ENCODE assay signal across 17 cellular contexts in the genomic region with DNA sequence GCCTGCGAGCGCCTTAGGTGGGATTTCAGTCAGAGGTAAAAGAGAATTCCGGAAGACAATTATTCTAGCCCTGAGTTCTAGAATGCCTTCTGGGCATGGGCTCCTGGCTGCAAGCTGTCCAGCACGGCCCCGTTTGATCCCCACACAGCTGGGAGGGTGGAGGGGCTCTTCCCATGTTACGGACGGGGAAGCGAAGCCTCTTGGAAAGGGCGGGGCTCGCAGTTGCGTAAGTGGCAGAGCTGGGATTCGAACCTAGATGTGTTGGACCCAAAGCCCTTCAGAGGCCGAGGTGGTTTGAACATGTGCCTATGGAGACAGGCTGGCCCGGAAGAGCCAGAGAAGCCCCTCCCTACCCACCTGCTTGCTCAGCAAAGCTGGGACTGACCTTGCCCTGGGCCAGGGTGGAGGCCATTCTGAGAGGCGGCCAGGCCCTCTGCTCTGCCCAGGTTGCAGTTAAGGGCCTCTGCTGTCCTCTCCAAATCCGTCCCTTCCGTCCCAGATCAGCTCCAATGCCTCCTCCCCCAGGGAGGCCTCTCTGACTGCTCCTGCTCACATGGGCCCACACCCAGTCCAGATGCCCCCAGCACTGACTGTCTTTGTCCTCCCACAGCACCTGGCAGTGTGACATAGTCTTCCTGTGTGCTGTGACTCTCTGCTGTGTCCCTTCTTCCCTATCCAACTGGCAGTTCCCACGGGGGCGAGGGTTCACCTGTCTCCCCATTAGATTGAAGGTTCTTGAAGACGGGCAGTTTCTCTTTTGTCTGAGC. TPM values are rescaled to one million over a fixed set of nuclear protein-coding genes. Genes with fewer than 3 reads are reported as not detected.
A peak's percentile ranks its signal among the peaks of the same experiment; 100 is the strongest.
DNase-seq lines count a peak whose midpoint lies in the region; ATAC-seq, FAIRE-seq and TF ChIP-seq lines count a peak whose summit lies in the region.
"Had no signal": no experiment of that assay in that cellular context is flagged by ENCODE, and none has a peak within 500 bp of the region (broad histone marks: within the 10 kb centered on the region; RNA-seq: fewer than 3 reads in every experiment).

No MANE protein-coding gene starts in this region.

- H3K27me3 ChIP-seq in mammary epithelial cell (ENCODE audit: insufficient read depth, low read length) (no peaks in the 10 kb centered on the region), left ventricle myocardium inferior (ENCODE audit: low read depth) (no peaks in the 10 kb centered on the region), trophoblast cell (ENCODE audit: insufficient read depth, low read length) (no peaks in the 10 kb centered on the region), vagina (no peaks in the 10 kb centered on the region)

- no peaks in the 10 kb centered on the region for H3K36me3 ChIP-seq in mammary epithelial cell (ENCODE audit: insufficient read depth, low read length)
- peaks cover 10% of the 10 kb centered on the region for H3K36me3 ChIP-seq in left ventricle myocardium inferior
- no peaks in the 10 kb centered on the region for H3K36me3 ChIP-seq in trophoblast cell (ENCODE audit: control insufficient read depth in 1 of 2, insufficient read depth in 2 of 2, low read length in 2 of 2)
- H3K36me3 ChIP-seq in vagina = no peaks in the 10 kb centered on the region

- H4K91ac ChIP-seq in trophoblast cell (ENCODE audit: low read depth, low read length) = peak overlapping the region; percentile 67

- intact Hi-C loops in MCF 10A (cut with micrococcal nuclease) (no loop called here), mammary epithelial cell (cut with micrococcal nuclease) (no loop called here), left ventricle myocardium inferior (cut with micrococcal nuclease) (no loop called here), vagina (cut with DNase I) (no loop called here)

- POLR2A ChIA-PET in MCF 10A (lab: Yijun Ruan, JAX) = no interaction called here

- no peak overlapping the region for H2AFZ ChIP-seq in mammary epithelial cell (ENCODE audit: low read depth, low read length)
- H2AFZ ChIP-seq in trophoblast cell (ENCODE audit: insufficient read depth, low read length, poor library complexity) = no peak overlapping the region

- peak overlapping the region; percentile 36 for H3K14ac ChIP-seq in trophoblast cell (ENCODE audit: low read length)

- peak overlapping the region; percentile 7 for H2BK120ac ChIP-seq in trophoblast cell (ENCODE audit: insufficient read depth, low read length, poor library complexity)

- no peak overlapping the region for H3K4me2 ChIP-seq in mammary epithelial cell (ENCODE audit: insufficient read depth, low read depth, low read length)
- peak overlapping the region; percentile 48 for H3K4me2 ChIP-seq in trophoblast cell (ENCODE audit: low read length)

- FAIRE-seq in D721Med (lab: Jason Lieb, UNC) = no peak
- FAIRE-seq: bronchial epithelial cell, GM12878 had no signal

- WGBS in mammary epithelial cell (ENCODE audit: low coverage, missing lambda C conversion rate) = 79% methylated on average over 16 of the region's 20 CpGs
- no CpG with 5 or more reads among the region's 20 CpGs for WGBS in trophoblast cell (ENCODE audit: extremely low coverage, insufficient coverage, insufficient read length)

- H3K79me2 ChIP-seq in mammary epithelial cell (ENCODE audit: insufficient read depth, low read length) (no peaks in the 10 kb centered on the region), trophoblast cell (ENCODE audit: control insufficient read depth, insufficient read depth, low read length, poor library complexity) (no peaks in the 10 kb centered on the region)

- no peak for ATAC-seq in GM19455 (IDR thresholded peaks at IDR 0.05; ENCODE audit: unreplicated experiment)
- ATAC-seq: activated T-cell treated with anti-CD3 and anti-CD28 coated beads, Interleukin-2, amount 50 U/mL, for 72 hours; GM12878 had no signal

- H4K20me1 ChIP-seq in mammary epithelial cell (ENCODE audit: insufficient read depth, low read length) = no peaks in the 10 kb centered on the region

- no peak overlapping the region for H3K27ac ChIP-seq in mammary epithelial cell (ENCODE audit: insufficient read depth, low read depth, low read length)
- peak overlapping the region; percentile 97 for H3K27ac ChIP-seq in left ventricle myocardium inferior (replicated peaks)
- H3K27ac ChIP-seq in trophoblast cell (ENCODE audit: low read depth, low read length) = peak overlapping the region; percentile 85
- peak overlapping the region; percentile 94 for H3K27ac ChIP-seq in vagina

- H3K36me3 Mint-ChIP-seq in MCF 10A (ENCODE audit: insufficient read depth, unreplicated experiment) = no peaks in the 10 kb centered on the region

- H3K4ac ChIP-seq in trophoblast cell (ENCODE audit: low read depth, low read length) = no peak overlapping the region

- H4K8ac ChIP-seq in trophoblast cell (ENCODE audit: low read depth, low read length) = no peak overlapping the region

- H3K9me3 ChIP-seq in mammary epithelial cell (replicated peaks; ENCODE audit: insufficient read depth, low read length) = no peaks in the 10 kb centered on the region
- H3K9me3 ChIP-seq in left ventricle myocardium inferior (replicated peaks) = no peaks in the 10 kb centered on the region
- H3K9me3 ChIP-seq in trophoblast cell (ENCODE audit: insufficient read depth, low read depth, low read length) = peaks cover 2% of the 10 kb centered on the region
- H3K9me3 ChIP-seq in vagina = no peaks in the 10 kb centered on the region

- no TSS peak for BruUV-seq in MCF 10A (replicated peaks; lab: Mats Ljungman, UMichigan)
- BruUV-seq in mammary epithelial cell (replicated peaks; lab: Mats Ljungman, UMichigan) = no TSS peak

- dilution Hi-C loops in mammary epithelial cell (cut with HindIII; ENCODE audit: low sequenced_read_pairs) = no loop called here

- H3K79me1 ChIP-seq in trophoblast cell (ENCODE audit: low read length) = peaks cover 18% of the 10 kb centered on the region

- H3K9ac ChIP-seq in mammary epithelial cell (ENCODE audit: insufficient read depth, low read length) (no peak overlapping the region), trophoblast cell (ENCODE audit: low read length) (no peak overlapping the region)

- H4K12ac ChIP-seq in trophoblast cell (ENCODE audit: low read depth, low read length) = no peak overlapping the region

- CTCF ChIA-PET in MCF 10A (lab: Yijun Ruan, JAX) = interaction anchor here (0.7 to 1.0 kb wide), 2 partner anchors 9 to 51 kb away, joined by 3 to 4 read pairs; no protein-coding TSS in a partner anchor
- CTCF ChIA-PET in mammary epithelial cell (lab: Charles Lee; ENCODE audit: low non-redundant PET) = no interaction called here

- no peaks in the 10 kb centered on the region for H3K27me3 Mint-ChIP-seq in MCF 10A (ENCODE audit: insufficient read depth, unreplicated experiment)

- H3K4me3 Mint-ChIP-seq in MCF 10A (ENCODE audit: unreplicated experiment) = no peak overlapping the region
- H3K4me3 Mint-ChIP-seq: activated T-cell treated with anti-CD3 and anti-CD28 coated beads, Interleukin-2, amount 50 U/mL, for 72 hours had no signal

- peaks cover 19% of the 10 kb centered on the region for H3K4me1 Mint-ChIP-seq in MCF 10A (ENCODE audit: insufficient read depth, unreplicated experiment)

- no peaks in the 10 kb centered on the region for H3K9me3 Mint-ChIP-seq in MCF 10A (ENCODE audit: unreplicated experiment)
- H3K9me3 Mint-ChIP-seq: activated T-cell treated with anti-CD3 and anti-CD28 coated beads, Interleukin-2, amount 50 U/mL, for 72 hours had no signal

- H3K4me3 ChIP-seq in mammary epithelial cell (replicated peaks in 1 of 3; ENCODE audit: insufficient read depth in 1 of 3, low read depth in 2 of 3, low read length in 3 of 3) = no peak overlapping the region
- peak overlapping the region; percentile 74 for H3K4me3 ChIP-seq in left ventricle myocardium inferior
- no peak overlapping the region for H3K4me3 ChIP-seq in trophoblast cell (ENCODE audit: low read depth, low read length)
- no peak overlapping the region for H3K4me3 ChIP-seq in vagina
- H3K4me3 ChIP-seq: GM12878 had no signal

- in situ Hi-C loops in mammary epithelial cell (cut with MboI; ENCODE audit: low sequenced_read_pairs in 2 of 2) = no loop called here

- TF ChIP-seq POLR2A in vagina (IDR thresholded peaks at IDR 0.05) = no peak

- peak overlapping the region; percentile 26 for H2AK5ac ChIP-seq in trophoblast cell (ENCODE audit: low read length)

- peak overlapping the region; percentile 8 for H2BK5ac ChIP-seq in trophoblast cell (ENCODE audit: low read depth, low read length, poor library complexity)

- peak overlapping the region; percentile 2 for H3K18ac ChIP-seq in trophoblast cell (ENCODE audit: low read length)

- TF ChIP-seq CTCF in MCF 10A (IDR thresholded peaks at IDR 0.05; ENCODE audit: unreplicated experiment) (no peak), mammary epithelial cell (conservative IDR thresholded peaks at IDR 0.05 in 1 of 2, IDR thresholded peaks at IDR 0.05 in 1 of 2; ENCODE audit: extremely low read depth in 1 of 2, insufficient read depth in 1 of 2, low read depth in 1 of 2, low read length in 2 of 2) (no peak), left ventricle myocardium inferior (IDR thresholded peaks at IDR 0.05; ENCODE audit: borderline replicate concordance) (no peak), vagina (IDR thresholded peaks at IDR 0.05) (no peak), D721Med (IDR thresholded peaks at IDR 0.05; ENCODE audit: insufficient read depth, missing control alignments) (no peak)

- peak overlapping the region; percentile 31 for H2BK12ac ChIP-seq in trophoblast cell (ENCODE audit: low read length)

- DNase-seq in MCF 10A (ENCODE audit: unreplicated experiment) (no peak), mammary epithelial cell (no peak), left ventricle myocardium inferior (peak; percentile 33), trophoblast cell (peak; percentile 41 to 49), vagina (ENCODE audit: extremely low spot score in 2 of 2) (no peak), cerebellar cortex (ENCODE audit: low spot score) (no peak), D721Med (ENCODE audit: insufficient read length, low spot score) (no peak)
- DNase-seq: activated CD4-positive, CD25-positive, alpha-beta regulatory T cell treated with anti-CD3 and anti-CD28 coated beads, Interleukin-2, amount 50 U/mL, for 72 hours; activated T-cell treated with anti-CD3 and anti-CD28 coated beads, Interleukin-2, amount 50 U/mL, for 72 hours; DMS 273 treated with DMSO at 0.1 percent for 48 hours; NCI-H1694 had no signal

- H3K4me1 ChIP-seq in mammary epithelial cell (ENCODE audit: insufficient read depth, low read length) (peaks cover 7% of the 10 kb centered on the region), left ventricle myocardium inferior (peaks cover 73% of the 10 kb centered on the region), trophoblast cell (ENCODE audit: control insufficient read depth in 1 of 2, insufficient read depth in 2 of 2, low read length in 2 of 2) (peaks cover 27 to 42% of the 10 kb centered on the region in 2 experiments), vagina (peaks cover 48% of the 10 kb centered on the region)

- no peak overlapping the region for H3K23ac ChIP-seq in trophoblast cell (ENCODE audit: low read length)

- H3K27ac Mint-ChIP-seq in MCF 10A (ENCODE audit: low read depth, unreplicated experiment) = peak overlapping the region; percentile 67
- H3K27ac Mint-ChIP-seq: activated T-cell treated with anti-CD3 and anti-CD28 coated beads, Interleukin-2, amount 50 U/mL, for 72 hours had no signal

RNA-seq across cellular contexts. Expression of a gene that starts 1.1 kb away (rescaled TPM):
- not detected in 2 replicates for total RNA-seq in MCF 10A (2022)
- under 1 TPM in 1 of 2 donors, not detected in 1; 0.17 TPM for total RNA-seq in mammary epithelial cell
- polyA plus RNA-seq in mammary epithelial cell = not detected
- not detected for polyA minus RNA-seq in mammary epithelial cell
- total RNA-seq in left ventricle myocardium inferior = 4,061 TPM
- 3.0 and 3.8 TPM in 2 replicates for polyA plus RNA-seq in trophoblast cell (2013)
- 19.4 TPM for total RNA-seq in vagina
- total RNA-seq: activated T-cell treated with anti-CD3 and anti-CD28 coated beads, Interleukin-2, amount 50 U/mL, for 72 hours; bronchial epithelial cell; GM12878; kidney epithelial cell; occipital lobe had no signal

RNA-seq across cellular contexts. Expression of a gene that starts 2.9 kb away (rescaled TPM):
- total RNA-seq in MCF 10A (2022) = not detected in 2 replicates
- not detected for total RNA-seq in mammary epithelial cell
- not detected for polyA plus RNA-seq in mammary epithelial cell
- polyA minus RNA-seq in mammary epithelial cell = not detected
- total RNA-seq in left ventricle myocardium inferior = 0.16 TPM
- 0.12 and 0.19 TPM in 2 replicates for polyA plus RNA-seq in trophoblast cell (2013)
- 0.25 TPM for total RNA-seq in vagina
- total RNA-seq: activated T-cell treated with anti-CD3 and anti-CD28 coated beads, Interleukin-2, amount 50 U/mL, for 72 hours; bronchial epithelial cell; GM12878; kidney epithelial cell; occipital lobe had no signal

RNA-seq across cellular contexts. Expression of a gene that starts 14.9 kb away (rescaled TPM):
- not detected in 2 replicates for total RNA-seq in MCF 10A (2022)
- total RNA-seq in mammary epithelial cell = not detected
- not detected for polyA plus RNA-seq in mammary epithelial cell
- not detected for polyA minus RNA-seq in mammary epithelial cell
- total RNA-seq in left ventricle myocardium inferior = 1.0 TPM
- not detected in 2 replicates for polyA plus RNA-seq in trophoblast cell (2013)
- not detected for total RNA-seq in vagina
- total RNA-seq: activated T-cell treated with anti-CD3 and anti-CD28 coated beads, Interleukin-2, amount 50 U/mL, for 72 hours; bronchial epithelial cell; GM12878; kidney epithelial cell; subcutaneous adipose tissue had no signal
- polyA plus RNA-seq: GM12878 had no signal

RNA-seq across cellular contexts. Expression of a gene that starts 24.6 kb away (rescaled TPM):
- total RNA-seq in MCF 10A (2022) (not detected in 2 replicates), mammary epithelial cell (not detected), left ventricle myocardium inferior (1.3 TPM), vagina (not detected)
- 0.02 TPM for polyA plus RNA-seq in mammary epithelial cell
- not detected for polyA minus RNA-seq in mammary epithelial cell
- polyA plus RNA-seq in trophoblast cell (2013) = 0.17 and 0.18 TPM in 2 replicates
- total RNA-seq: activated T-cell treated with anti-CD3 and anti-CD28 coated beads, Interleukin-2, amount 50 U/mL, for 72 hours; GM12878 had no signal

RNA-seq across cellular contexts. Expression of a gene that starts 43.0 kb away (rescaled TPM):
- 46.3 and 48.3 TPM in 2 replicates for total RNA-seq in MCF 10A (2022)
- 10 to 100 TPM; 26.2 to 36.6 TPM for total RNA-seq in mammary epithelial cell
- 25.2 TPM for polyA plus RNA-seq in mammary epithelial cell
- polyA minus RNA-seq in mammary epithelial cell = 13.7 TPM
- total RNA-seq in left ventricle myocardium inferior = 24.7 TPM
- polyA plus RNA-seq in trophoblast cell (2013) = 28.3 and 29.2 TPM in 2 replicates
- total RNA-seq in vagina = 38.5 TPM

Comparison
In these comparisons a context has a peak if more than half of its experiments do, and no peak if none do; other contexts are left out.
1. DNase-seq: peak in left ventricle myocardium inferior (single experiment) and trophoblast cell (2 of 2); none in MCF 10A (single experiment), mammary epithelial cell (single experiment), vagina (0 of 2), cerebellar cortex (single experiment) and D721Med (single experiment).
2. RNA of a gene that starts 1.1 kb away (total RNA-seq): 4,061 TPM in left ventricle myocardium inferior (single experiment); 19.4 TPM in vagina (single experiment), 0.17 TPM in mammary epithelial cell and not detected in MCF 10A; every median in the first group is over 100 times any median in the second.